ENCODE assay signal across 8 cellular contexts in genomic region chr3:185282696-185283373, GRCh38. TPM values are rescaled to one million over a fixed set of nuclear protein-coding genes. Genes with fewer than 3 reads are reported as not detected.
A peak's percentile ranks its signal among the peaks of the same experiment; 100 is the strongest.
DNase-seq lines count a peak whose midpoint lies in the region; ATAC-seq and TF ChIP-seq lines count a peak whose summit lies in the region.

No MANE protein-coding gene starts in this region.

- H3F3A ChIP-seq in PC-3 (ENCODE audit: low read length, unreplicated experiment), result no peaks in the 10 kb centered on the region

- H3K9me3 Mint-ChIP-seq in activated T-cell treated with anti-CD3 and anti-CD28 coated beads, Interleukin-2, amount 50 U/mL, for 72 hours, result peaks cover 0 to 3% of the 10 kb centered on the region in 2 donors

- H3K27me3 Mint-ChIP-seq in activated T-cell treated with anti-CD3 and anti-CD28 coated beads, Interleukin-2, amount 50 U/mL, for 72 hours (ENCODE audit: low read depth), result peaks cover 7% of the 10 kb centered on the region

- peak; percentile 97 for ATAC-seq in GM21526 (IDR thresholded peaks at IDR 0.05; ENCODE audit: low FRiP score, unreplicated experiment)
- peak; percentile 99 for ATAC-seq in PC-3
- ATAC-seq in activated T-cell treated with anti-CD3 and anti-CD28 coated beads, Interleukin-2, amount 50 U/mL, for 72 hours (replicated peaks in 1 of 2), result peak; percentile 100

- 7% methylated on average over 19 of the region's 41 CpGs for WGBS in esophagus muscularis mucosa

- no peaks in the 10 kb centered on the region for H3K9me2 ChIP-seq in PC-3 (replicated peaks; ENCODE audit: low read length)

- H3K36me3 ChIP-seq in PC-3 (ENCODE audit: low read depth, low read length) (no peaks in the 10 kb centered on the region; the same call in 1 of the 2 replicates), esophagus muscularis mucosa (peaks cover 0 to 7% (median 0%) of the 10 kb centered on the region in 4 donors), mucosa of stomach (ENCODE audit: control insufficient read depth, insufficient read depth, low read length) (no peaks in the 10 kb centered on the region)

- H3K9ac ChIP-seq in PC-3 (ENCODE audit: low read length) (peak overlapping the region; percentile 77), mucosa of stomach (ENCODE audit: low read length) (peak overlapping the region; percentile 77)

- H3K27me3 ChIP-seq in PC-3 (ENCODE audit: low read length) (no peaks in the 10 kb centered on the region), esophagus muscularis mucosa (peaks cover 0 to 5% (median 0%) of the 10 kb centered on the region in 4 donors), mucosa of stomach (ENCODE audit: control insufficient read depth, insufficient read depth, low read length) (no peaks in the 10 kb centered on the region)

- H4K20me1 ChIP-seq in PC-3 (ENCODE audit: low read length), result no peaks in the 10 kb centered on the region

- H3K27ac Mint-ChIP-seq in activated T-cell treated with anti-CD3 and anti-CD28 coated beads, Interleukin-2, amount 50 U/mL, for 72 hours, result peak overlapping the region; percentile 91

- peaks cover 24% of the 10 kb centered on the region for H3K4me1 ChIP-seq in PC-3 (ENCODE audit: insufficient read depth, low read length)
- peaks cover 13 to 16% (median 15%) of the 10 kb centered on the region in 4 donors for H3K4me1 ChIP-seq in esophagus muscularis mucosa
- H3K4me1 ChIP-seq in mucosa of stomach (ENCODE audit: control insufficient read depth, insufficient read depth, low read length), result peaks cover 8% of the 10 kb centered on the region

- peak overlapping the region; percentile 94 for H2AFZ ChIP-seq in PC-3 (ENCODE audit: low read length)

- H3K9me3 ChIP-seq in PC-3 (ENCODE audit: low read length), result no peaks in the 10 kb centered on the region
- no peaks in the 10 kb centered on the region for H3K9me3 ChIP-seq in esophagus muscularis mucosa
- no peaks in the 10 kb centered on the region for H3K9me3 ChIP-seq in mucosa of stomach (ENCODE audit: control insufficient read depth, low read length)

- DNase-seq in D341Med (ENCODE audit: low spot score) (peak; percentile 92), HuH-7 (ENCODE audit: low spot score) (peak; percentile 89), PC-3 (peak; percentile 98), esophagus muscularis mucosa (ENCODE audit: extremely low spot score) (peak; percentile 98)
- peak; percentile 93 to 96 for DNase-seq in activated T-cell treated with anti-CD3 and anti-CD28 coated beads, Interleukin-2, amount 50 U/mL, for 72 hours
- DNase-seq in stimulated activated CD8-positive, alpha-beta memory T cell treated with anti-CD3 and anti-CD28 coated beads, Interleukin-4, amount 100 ng/mL, for 4 hours (ENCODE audit: low read depth in 2 of 2, low spot score in 1 of 2), result peak; percentile 89 to 90

- POLR2A ChIA-PET in PC-3 (lab: Charles Lee; ENCODE audit: unreplicated experiment), result no interaction called here

- intact Hi-C loops in PC-3 (cut with micrococcal nuclease), result loop anchor here (2.0 kb wide), 2 partner anchors 54 to 216 kb away; partner anchors contain the start of gene TMEM41A
- intact Hi-C loops in esophagus muscularis mucosa (cut with DNase I), result no loop called here

- peak overlapping the region; percentile 95 for H3K4me2 ChIP-seq in PC-3 (ENCODE audit: low read length)

- peak overlapping the region; percentile 84 for H3K4me3 ChIP-seq in PC-3 (ENCODE audit: low read length)
- peak overlapping the region; percentile 65 to 74 (median 69) for H3K4me3 ChIP-seq in esophagus muscularis mucosa
- peak overlapping the region; percentile 91 for H3K4me3 ChIP-seq in mucosa of stomach (ENCODE audit: low read length)

- no peak for TF ChIP-seq EP300 in esophagus muscularis mucosa (IDR thresholded peaks at IDR 0.05)

- H3K27ac ChIP-seq in PC-3 (ENCODE audit: low read length) (peak overlapping the region; percentile 32), esophagus muscularis mucosa (replicated peaks in 1 of 4) (peak overlapping the region; percentile 50 to 71 (median 64))

- peak overlapping the region; percentile 93 to 98 for H3K4me3 Mint-ChIP-seq in activated T-cell treated with anti-CD3 and anti-CD28 coated beads, Interleukin-2, amount 50 U/mL, for 72 hours

- TSS peak; percentile 88 for BruUV-seq in PC-3 (replicated peaks; lab: Mats Ljungman, UMichigan)

- H3K79me2 ChIP-seq in PC-3 (ENCODE audit: low read length), result peaks cover 38% of the 10 kb centered on the region

- no peak for TF ChIP-seq POLR2A in esophagus muscularis mucosa (IDR thresholded peaks at IDR 0.05; ENCODE audit: low read depth)

- CTCF ChIA-PET in PC-3 (lab: Charles Lee), result no interaction called here

- peaks cover 30% of the 10 kb centered on the region for H3K4me1 Mint-ChIP-seq in activated T-cell treated with anti-CD3 and anti-CD28 coated beads, Interleukin-2, amount 50 U/mL, for 72 hours (ENCODE audit: low read depth)

- H3K36me3 Mint-ChIP-seq in activated T-cell treated with anti-CD3 and anti-CD28 coated beads, Interleukin-2, amount 50 U/mL, for 72 hours (ENCODE audit: insufficient read depth in 2 of 2), result peaks cover 8 to 13% of the 10 kb centered on the region in 2 donors

- no peak for TF ChIP-seq CTCF in PC-3 (conservative IDR thresholded peaks at IDR 0.05; ENCODE audit: low read depth, low read length)
- TF ChIP-seq CTCF in esophagus muscularis mucosa (IDR thresholded peaks at IDR 0.05), result peak in 1 of 3 experiments; percentile 20

RNA-seq across cellular contexts. Expression of gene EHHADH, which starts 29.0 kb away (rescaled TPM):
- total RNA-seq in PC-3 (2014; rRNA removed), result 6.6 and 7.1 TPM in 2 replicates
- total RNA-seq in activated T-cell treated with anti-CD3 and anti-CD28 coated beads, Interleukin-2, amount 50 U/mL, for 72 hours, result 1 to 10 TPM; 5.3 to 6.9 TPM
- 1 to 10 TPM; 2.1 to 4.7 (median 3.8) TPM for total RNA-seq in esophagus muscularis mucosa

Comparison
In these comparisons a context has a peak if more than half of its experiments do, and no peak if none do; other contexts are left out.
1. Peak in every context shown above with its lines: DNase-seq, ATAC-seq, H3K4me3 ChIP-seq and H3K27ac ChIP-seq.